In the genomic region with DNA sequence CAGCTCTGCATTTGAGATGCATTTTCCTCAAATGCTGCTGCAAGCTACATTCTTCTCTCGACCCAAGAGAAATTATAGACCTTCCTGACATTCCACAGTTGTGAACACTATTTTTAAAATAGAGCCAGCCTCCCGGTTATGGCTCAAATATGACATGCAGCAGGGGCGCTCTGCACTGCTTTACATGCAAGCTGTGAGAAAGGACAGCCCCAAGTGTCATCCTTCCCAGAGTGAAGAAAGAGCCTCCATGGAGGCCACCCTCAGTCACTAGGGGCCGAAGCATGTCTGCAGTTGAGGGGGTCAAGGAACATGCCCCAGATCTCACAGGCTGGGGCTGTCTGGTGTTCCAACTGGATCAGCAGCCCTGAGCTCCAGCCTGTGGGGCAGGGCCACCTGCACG, we compare ENCODE assay signal across 1 cellular context.
TF ChIP-seq lines count a peak whose summit lies in the region.

No MANE protein-coding gene starts in this region.

TF ChIP-seq in H1, 55 proteins besides CTCF, POLR2A, EP300 and RAD21:
- TF ChIP-seq TAF1 (IDR thresholded peaks at IDR 0.05; ENCODE audit: low read depth, low read length), result no peak
- TF ChIP-seq CEBPB (IDR thresholded peaks at IDR 0.05; ENCODE audit: low read depth, low read length), result no peak
- no peak for TF ChIP-seq EGR1 (IDR thresholded peaks at IDR 0.05; ENCODE audit: borderline replicate concordance, low read depth, low read length)
- TF ChIP-seq HDAC6 (IDR thresholded peaks at IDR 0.05; ENCODE audit: low read depth, low read length), result no peak
- TF ChIP-seq, protein P1, sequence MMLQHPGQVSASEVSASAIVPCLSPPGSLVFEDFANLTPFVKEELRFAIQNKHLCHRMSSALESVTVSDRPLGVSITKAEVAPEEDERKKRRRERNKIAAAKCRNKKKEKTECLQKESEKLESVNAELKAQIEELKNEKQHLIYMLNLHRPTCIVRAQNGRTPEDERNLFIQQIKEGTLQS (IDR thresholded peaks at IDR 0.05; ENCODE audit: insufficient read depth, low read depth, low read length), result no peak
